In genomic region chr13:87671031-87671823, GRCh38 we compare ENCODE assay signal across 8 cellular contexts. TPM values are rescaled to one million over a fixed set of nuclear protein-coding genes. Genes with fewer than 3 reads are reported as not detected.
DNase-seq lines count a peak whose midpoint lies in the region; ATAC-seq and TF ChIP-seq lines count a peak whose summit lies in the region.

A gene with protein sequence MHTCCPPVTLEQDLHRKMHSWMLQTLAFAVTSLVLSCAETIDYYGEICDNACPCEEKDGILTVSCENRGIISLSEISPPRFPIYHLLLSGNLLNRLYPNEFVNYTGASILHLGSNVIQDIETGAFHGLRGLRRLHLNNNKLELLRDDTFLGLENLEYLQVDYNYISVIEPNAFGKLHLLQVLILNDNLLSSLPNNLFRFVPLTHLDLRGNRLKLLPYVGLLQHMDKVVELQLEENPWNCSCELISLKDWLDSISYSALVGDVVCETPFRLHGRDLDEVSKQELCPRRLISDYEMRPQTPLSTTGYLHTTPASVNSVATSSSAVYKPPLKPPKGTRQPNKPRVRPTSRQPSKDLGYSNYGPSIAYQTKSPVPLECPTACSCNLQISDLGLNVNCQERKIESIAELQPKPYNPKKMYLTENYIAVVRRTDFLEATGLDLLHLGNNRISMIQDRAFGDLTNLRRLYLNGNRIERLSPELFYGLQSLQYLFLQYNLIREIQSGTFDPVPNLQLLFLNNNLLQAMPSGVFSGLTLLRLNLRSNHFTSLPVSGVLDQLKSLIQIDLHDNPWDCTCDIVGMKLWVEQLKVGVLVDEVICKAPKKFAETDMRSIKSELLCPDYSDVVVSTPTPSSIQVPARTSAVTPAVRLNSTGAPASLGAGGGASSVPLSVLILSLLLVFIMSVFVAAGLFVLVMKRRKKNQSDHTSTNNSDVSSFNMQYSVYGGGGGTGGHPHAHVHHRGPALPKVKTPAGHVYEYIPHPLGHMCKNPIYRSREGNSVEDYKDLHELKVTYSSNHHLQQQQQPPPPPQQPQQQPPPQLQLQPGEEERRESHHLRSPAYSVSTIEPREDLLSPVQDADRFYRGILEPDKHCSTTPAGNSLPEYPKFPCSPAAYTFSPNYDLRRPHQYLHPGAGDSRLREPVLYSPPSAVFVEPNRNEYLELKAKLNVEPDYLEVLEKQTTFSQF (plus strand): TSS chr13:87671371. CDS start chr13:87675389, 4,018 bp downstream.

- intact Hi-C loops in activated CD4-positive, alpha-beta T cell treated with anti-CD3 and anti-CD28 coated beads, Interleukin-2, amount 10 ng/mL, durations not matched to agents 24 days and 14 days (cut with micrococcal nuclease), result no loop called here

- peaks cover 8% of the 10 kb centered on the region for H3K9me3 Mint-ChIP-seq in activated CD4-positive, alpha-beta T cell treated with anti-CD3 and anti-CD28 coated beads, Interleukin-2, amount 10 ng/mL, durations not matched to agents 24 days and 14 days

- 1% methylated on average over 51 of the region's 51 CpGs for WGBS in lung, 2 donors

- H3K27me3 Mint-ChIP-seq in activated CD4-positive, alpha-beta T cell treated with anti-CD3 and anti-CD28 coated beads, Interleukin-2, amount 10 ng/mL, durations not matched to agents 24 days and 14 days, result peaks cover 34% of the 10 kb centered on the region

- ATAC-seq in GM18861 (IDR thresholded peaks at IDR 0.05; ENCODE audit: unreplicated experiment) (peak; percentile 88), HG03064 (IDR thresholded peaks at IDR 0.05; ENCODE audit: low read depth, unreplicated experiment) (peak; percentile 98), lung (ENCODE audit: insufficient read depth, low FRiP score) (peak; percentile 91)

- no peaks in the 10 kb centered on the region for H3K36me3 ChIP-seq in lung (ENCODE audit: control insufficient read depth in 2 of 2, insufficient read depth in 2 of 2, low read length in 2 of 2)

- H3K27me3 ChIP-seq in lung (ENCODE audit: control insufficient read depth, insufficient read depth), result no peaks in the 10 kb centered on the region

- peaks cover 0 to 6% of the 10 kb centered on the region in 2 donors for H3K9me3 ChIP-seq in lung (ENCODE audit: control insufficient read depth in 2 of 2, insufficient read depth in 1 of 2, low read length in 1 of 2)

- H3K27ac ChIP-seq in lung (ENCODE audit: low read depth in 1 of 2, low read length in 1 of 2), result no peak within 1 kb of the TSS

- DNase-seq in ACHN, result peak; percentile 83
- peak; percentile 74 for DNase-seq in NCI-H2227 treated with DMSO at 0.1 percent for 48 hours (lab: John Stamatoyannopoulos, UW)
- peak; percentile 87 for DNase-seq in activated CD4-positive, alpha-beta T cell treated with anti-CD3 and anti-CD28 coated beads, Interleukin-2, amount 10 ng/mL, durations not matched to agents 24 days and 14 days
- DNase-seq in ecto neural progenitor cell (ENCODE audit: low spot score), result peak; percentile 93
- peak; percentile 69 for DNase-seq in lung (ENCODE audit: low spot score)
- DNase-seq in stimulated activated CD4-positive, alpha-beta T cell treated with anti-CD3 and anti-CD28 coated beads, TNF-alpha, amount 100 ng/mL, for 4 hours (ENCODE audit: low read depth in 3 of 3), result peak in 2 of 3 experiments; percentile 33 to 53

- peak within 1 kb of the TSS; percentile 41 for H3K4me3 ChIP-seq in lung

- H3K27ac Mint-ChIP-seq in activated CD4-positive, alpha-beta T cell treated with anti-CD3 and anti-CD28 coated beads, Interleukin-2, amount 10 ng/mL, durations not matched to agents 24 days and 14 days, result no peak within 1 kb of the TSS

- peak within 1 kb of the TSS; percentile 66 for H3K4me3 Mint-ChIP-seq in activated CD4-positive, alpha-beta T cell treated with anti-CD3 and anti-CD28 coated beads, Interleukin-2, amount 10 ng/mL, durations not matched to agents 24 days and 14 days

- peaks cover 0 to 10% of the 10 kb centered on the region in 2 donors for H3K4me1 ChIP-seq in lung (ENCODE audit: control insufficient read depth in 2 of 2, insufficient read depth in 2 of 2, low read length in 2 of 2)

- in situ Hi-C loops in ACHN (cut with HindIII; ENCODE audit: low pct_ligation_motif_present, low pct_unique_long_range_greater_than_20kb, low sequenced_read_pairs), result no loop called here

- H3K4me1 Mint-ChIP-seq in activated CD4-positive, alpha-beta T cell treated with anti-CD3 and anti-CD28 coated beads, Interleukin-2, amount 10 ng/mL, durations not matched to agents 24 days and 14 days, result peaks cover 6% of the 10 kb centered on the region

- peak; percentile 30 for TF ChIP-seq CTCF in lung (IDR thresholded peaks at IDR 0.05; ENCODE audit: control extremely low read depth, extremely low read depth)

- no peaks in the 10 kb centered on the region for H3K36me3 Mint-ChIP-seq in activated CD4-positive, alpha-beta T cell treated with anti-CD3 and anti-CD28 coated beads, Interleukin-2, amount 10 ng/mL, durations not matched to agents 24 days and 14 days (ENCODE audit: low read depth)

RNA-seq across cellular contexts. Expression of the gene that starts here (rescaled TPM):
- not detected in 2 replicates for total RNA-seq in activated CD4-positive, alpha-beta T cell treated with anti-CD3 and anti-CD28 coated beads, Interleukin-2, amount 10 ng/mL, durations not matched to agents 24 days and 14 days
- 1 to 10 TPM in 1 of 2 donors, under 1 TPM in 1; 0.03 to 4.5 TPM for total RNA-seq in lung
- polyA plus RNA-seq in lung, result under 1 TPM; 0.02 to 0.04 TPM

Comparison
In these comparisons a context has a peak if more than half of its experiments do, and no peak if none do; other contexts are left out.
1. Peak in DNase-seq in activated CD4-positive, alpha-beta T cell treated with anti-CD3 and anti-CD28 coated beads, Interleukin-2, amount 10 ng/mL, durations not matched to agents 24 days and 14 days; RNA of the gene not detected or under 1 TPM.
2. DNase-seq: peak in every context shown above with its lines; median percentile 93 in ecto neural progenitor cell; 87 in activated CD4-positive, alpha-beta T cell treated with anti-CD3 and anti-CD28 coated beads, Interleukin-2, amount 10 ng/mL, durations not matched to agents 24 days and 14 days; 83 in ACHN; 74 in NCI-H2227 treated with DMSO at 0.1 percent for 48 hours; 69 in lung; 43 in stimulated activated CD4-positive, alpha-beta T cell treated with anti-CD3 and anti-CD28 coated beads, TNF-alpha, amount 100 ng/mL, for 4 hours.